In genomic region chr13:100875392-100876043, GRCh38 we compare ENCODE assay signal across 9 cellular contexts.
A peak's percentile ranks its signal among the peaks of the same experiment; 100 is the strongest.
DNase-seq lines count a peak whose midpoint lies in the region; ATAC-seq, FAIRE-seq and TF ChIP-seq lines count a peak whose summit lies in the region.
"Had no signal": no experiment of that assay in that cellular context is flagged by ENCODE, and none has a peak within 500 bp of the region (broad histone marks: within the 10 kb centered on the region; RNA-seq: fewer than 3 reads in every experiment).

No MANE protein-coding gene starts in this region.

- TF ChIP-seq CTCF in HEK293 (tag by site-specific recombination; IDR thresholded peaks at IDR 0.05) = no peak
- no peak for TF ChIP-seq CTCF in foreskin keratinocyte (conservative IDR thresholded peaks at IDR 0.05)

- H3K4me3 ChIP-seq in HEK293 (ENCODE audit: low read depth, low read length) = no peak overlapping the region
- H3K4me3 ChIP-seq: right lobe of liver had no signal

- no peaks in the 10 kb centered on the region for H3K36me3 ChIP-seq in HEK293 (ENCODE audit: control insufficient read depth in 2 of 2, insufficient read depth in 1 of 2, low read length in 2 of 2)
- H3K36me3 ChIP-seq: right lobe of liver had no signal

- H3K27ac ChIP-seq in HEK293 (ENCODE audit: extremely low read depth, low read depth, low read length) (no peak overlapping the region), foreskin keratinocyte (no peak overlapping the region)
- H3K27ac ChIP-seq: right lobe of liver had no signal

- CTCF ChIA-PET in HEK293 (lab: Yijun Ruan, JAX) = no interaction called here

- H3K27me3 ChIP-seq in foreskin keratinocyte = no peaks in the 10 kb centered on the region
- H3K27me3 ChIP-seq: right lobe of liver had no signal

- POLR2A ChIA-PET in HEK293 (lab: Yijun Ruan, JAX) = no interaction called here

- FAIRE-seq in RCC 7860 (lab: Jason Lieb, UNC) = peak; percentile 91

- no peaks in the 10 kb centered on the region for H3K9me3 ChIP-seq in HEK293 (ENCODE audit: control insufficient read depth, insufficient read depth, low read depth, low read length)
- H3K9me3 ChIP-seq: right lobe of liver had no signal

- no peaks in the 10 kb centered on the region for H3K4me1 ChIP-seq in HEK293 (ENCODE audit: control insufficient read depth, insufficient read depth, low read length)
- H3K4me1 ChIP-seq in foreskin keratinocyte = no peaks in the 10 kb centered on the region

- peak; percentile 92 for DNase-seq in EL
- peak; percentile 83 for DNase-seq in RCC 7860 (ENCODE audit: low spot score)
- DNase-seq in foreskin keratinocyte = peak; percentile 68 to 86
- no peak for DNase-seq in central memory CD4-positive, alpha-beta T cell
- DNase-seq in retina = no peak
- DNase-seq in NCI-H1105 treated with DMSO at 0.1 percent for 48 hours (lab: John Stamatoyannopoulos, UW) = no peak
- no peak for DNase-seq in NCI-H345 (lab: John Stamatoyannopoulos, UW)
- DNase-seq: right lobe of liver had no signal

- peak; percentile 92 for ATAC-seq in foreskin keratinocyte

TF ChIP-seq in HEK293, 187 proteins besides CTCF, POLR2A, EP300 and RAD21:
- TF ChIP-seq ZNF449 (tag by site-specific recombination; IDR thresholded peaks at IDR 0.05) (no peak), ZNF132 (tag by site-specific recombination; IDR thresholded peaks at IDR 0.05; ENCODE audit: borderline replicate concordance) (no peak), FEZF1 (tag by site-specific recombination; IDR thresholded peaks at IDR 0.05) (peak; percentile 84), ZNF747 (tag by site-specific recombination; IDR thresholded peaks at IDR 0.05) (no peak), MEIS1 (CRISPR knock-in tag; IDR thresholded peaks at IDR 0.05; ENCODE audit: borderline replicate concordance) (0 out of 2 replicates have a peak, but pooled peaks have one; percentile 23), TSHZ1 (tag by site-specific recombination; IDR thresholded peaks at IDR 0.05; ENCODE audit: borderline replicate concordance) (0 out of 2 replicates have a peak, but pooled peaks have one; percentile 3)

Comparison
In these comparisons a context has a peak if more than half of its experiments do, and no peak if none do; other contexts are left out.
1. DNase-seq: peak in EL (single experiment), RCC 7860 (single experiment) and foreskin keratinocyte (2 of 2); none in central memory CD4-positive, alpha-beta T cell (single experiment), retina (single experiment), NCI-H1105 treated with DMSO at 0.1 percent for 48 hours (single experiment) and NCI-H345 (single experiment).